ENCODE assay signal across 21 cellular contexts in the genomic region with DNA sequence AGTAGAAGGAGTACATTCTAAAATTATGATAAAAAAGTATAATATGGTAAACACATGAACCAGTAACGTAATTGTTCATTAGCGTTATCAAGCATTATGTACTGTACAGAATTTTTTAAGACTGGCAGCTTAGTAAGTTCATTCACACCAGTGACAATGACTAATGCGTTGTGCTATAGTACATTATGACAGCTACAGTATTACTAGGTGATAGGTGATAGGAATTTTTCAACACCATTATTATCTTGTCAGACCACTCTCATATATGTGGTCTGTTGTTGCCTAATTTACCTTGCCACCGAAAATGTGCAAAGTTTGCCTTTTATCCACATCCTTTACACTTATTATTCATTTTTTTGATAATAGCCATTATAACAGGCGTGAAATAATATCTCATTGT.
"Had no signal": no experiment of that assay in that cellular context is flagged by ENCODE, and none has a peak within 500 bp of the region (broad histone marks: within the 10 kb centered on the region; RNA-seq: fewer than 3 reads in every experiment).

No MANE protein-coding gene starts in this region.

- H3K4me1 ChIP-seq: esophagus muscularis mucosa, foreskin keratinocyte, gastroesophageal sphincter, heart left ventricle, left lung, lower lobe of right lung had no signal

- H3K36me3 ChIP-seq: esophagus muscularis mucosa, gastroesophageal sphincter, heart left ventricle, left lung, lower lobe of right lung had no signal

- FAIRE-seq: endothelial cell of umbilical vein, islet of Langerhans, keratinocyte had no signal

- H3K4me1 Mint-ChIP-seq: mesothelial cell of epicardium, naive B cell had no signal

- DNase-seq: dermis blood vessel endothelial cell; dorsolateral prefrontal cortex; effector CD4-positive, alpha-beta T cell; effector memory CD4-positive, alpha-beta T cell; foreskin keratinocyte; heart left ventricle; hippocampal formation; left cardiac atrium; left lung; left ventricle myocardium superior; lower lobe of right lung; mesenchymal stem cell; mucosa of descending colon; naive B cell had no signal

- H3K27ac Mint-ChIP-seq: mesothelial cell of epicardium, naive B cell had no signal

- H3K4me3 ChIP-seq: coronary artery, dorsolateral prefrontal cortex, esophagus muscularis mucosa, gastroesophageal sphincter, heart left ventricle, left lung, lower lobe of right lung, mucosa of descending colon had no signal

- H3K27me3 ChIP-seq: dorsolateral prefrontal cortex, esophagus muscularis mucosa, foreskin keratinocyte, gastroesophageal sphincter, heart left ventricle, left lung had no signal

- H3K27ac ChIP-seq: coronary artery, dorsolateral prefrontal cortex, esophagus muscularis mucosa, foreskin keratinocyte, gastroesophageal sphincter, heart left ventricle, left lung, lower lobe of right lung had no signal

- H3K9me3 ChIP-seq: esophagus muscularis mucosa, gastroesophageal sphincter, left lung, lower lobe of right lung had no signal

- H3K4me3 Mint-ChIP-seq: mesothelial cell of epicardium, naive B cell had no signal

- H3K36me3 Mint-ChIP-seq: mesothelial cell of epicardium, naive B cell had no signal

- H3K27me3 Mint-ChIP-seq: naive B cell had no signal
